ENCODE assay signal across 1 cellular context in the genomic region with DNA sequence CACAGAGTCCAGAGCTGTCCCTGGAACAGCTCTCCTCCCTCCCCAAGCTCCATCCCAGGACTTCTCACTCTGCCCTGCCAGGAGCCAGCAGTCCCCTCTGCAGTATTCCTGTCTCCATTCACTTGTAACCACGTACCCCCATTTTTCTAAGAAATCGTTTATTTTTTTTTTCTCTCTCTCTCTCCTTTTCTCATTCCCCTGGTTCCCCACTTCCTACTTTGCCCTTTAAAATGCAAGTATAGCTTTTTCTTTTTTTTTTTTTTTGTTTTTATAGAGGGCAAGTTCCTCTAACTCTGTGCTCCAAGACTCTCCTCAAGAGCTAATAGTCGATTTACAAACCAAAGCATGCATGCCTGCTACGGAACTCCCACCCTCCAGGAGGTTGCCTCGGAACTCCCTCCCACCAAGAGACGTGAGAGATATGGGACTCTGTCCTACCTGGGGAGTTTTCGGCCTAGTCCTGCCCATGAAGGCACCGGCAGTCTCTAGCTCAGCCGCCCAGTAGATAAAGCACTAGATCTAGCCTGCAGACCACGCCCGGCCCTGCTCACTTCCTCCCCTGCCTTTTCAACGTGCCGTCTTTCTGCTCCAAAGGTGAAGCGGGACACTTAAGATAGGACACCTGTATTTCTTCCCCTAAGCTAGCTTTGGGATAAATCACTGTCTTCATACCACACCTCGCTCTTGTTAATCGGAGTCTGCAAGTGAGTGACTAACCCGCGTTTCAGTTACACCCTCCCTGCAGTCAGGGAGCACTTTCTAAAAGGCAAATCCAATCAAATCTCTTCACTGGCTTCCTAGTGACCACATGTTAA.
TF ChIP-seq lines count a peak whose summit lies in the region.

No MANE protein-coding gene starts in this region.

TF ChIP-seq in GM23338, 12 proteins besides CTCF, POLR2A, EP300 and RAD21 (continued from another document):
- TF ChIP-seq, protein P1, sequence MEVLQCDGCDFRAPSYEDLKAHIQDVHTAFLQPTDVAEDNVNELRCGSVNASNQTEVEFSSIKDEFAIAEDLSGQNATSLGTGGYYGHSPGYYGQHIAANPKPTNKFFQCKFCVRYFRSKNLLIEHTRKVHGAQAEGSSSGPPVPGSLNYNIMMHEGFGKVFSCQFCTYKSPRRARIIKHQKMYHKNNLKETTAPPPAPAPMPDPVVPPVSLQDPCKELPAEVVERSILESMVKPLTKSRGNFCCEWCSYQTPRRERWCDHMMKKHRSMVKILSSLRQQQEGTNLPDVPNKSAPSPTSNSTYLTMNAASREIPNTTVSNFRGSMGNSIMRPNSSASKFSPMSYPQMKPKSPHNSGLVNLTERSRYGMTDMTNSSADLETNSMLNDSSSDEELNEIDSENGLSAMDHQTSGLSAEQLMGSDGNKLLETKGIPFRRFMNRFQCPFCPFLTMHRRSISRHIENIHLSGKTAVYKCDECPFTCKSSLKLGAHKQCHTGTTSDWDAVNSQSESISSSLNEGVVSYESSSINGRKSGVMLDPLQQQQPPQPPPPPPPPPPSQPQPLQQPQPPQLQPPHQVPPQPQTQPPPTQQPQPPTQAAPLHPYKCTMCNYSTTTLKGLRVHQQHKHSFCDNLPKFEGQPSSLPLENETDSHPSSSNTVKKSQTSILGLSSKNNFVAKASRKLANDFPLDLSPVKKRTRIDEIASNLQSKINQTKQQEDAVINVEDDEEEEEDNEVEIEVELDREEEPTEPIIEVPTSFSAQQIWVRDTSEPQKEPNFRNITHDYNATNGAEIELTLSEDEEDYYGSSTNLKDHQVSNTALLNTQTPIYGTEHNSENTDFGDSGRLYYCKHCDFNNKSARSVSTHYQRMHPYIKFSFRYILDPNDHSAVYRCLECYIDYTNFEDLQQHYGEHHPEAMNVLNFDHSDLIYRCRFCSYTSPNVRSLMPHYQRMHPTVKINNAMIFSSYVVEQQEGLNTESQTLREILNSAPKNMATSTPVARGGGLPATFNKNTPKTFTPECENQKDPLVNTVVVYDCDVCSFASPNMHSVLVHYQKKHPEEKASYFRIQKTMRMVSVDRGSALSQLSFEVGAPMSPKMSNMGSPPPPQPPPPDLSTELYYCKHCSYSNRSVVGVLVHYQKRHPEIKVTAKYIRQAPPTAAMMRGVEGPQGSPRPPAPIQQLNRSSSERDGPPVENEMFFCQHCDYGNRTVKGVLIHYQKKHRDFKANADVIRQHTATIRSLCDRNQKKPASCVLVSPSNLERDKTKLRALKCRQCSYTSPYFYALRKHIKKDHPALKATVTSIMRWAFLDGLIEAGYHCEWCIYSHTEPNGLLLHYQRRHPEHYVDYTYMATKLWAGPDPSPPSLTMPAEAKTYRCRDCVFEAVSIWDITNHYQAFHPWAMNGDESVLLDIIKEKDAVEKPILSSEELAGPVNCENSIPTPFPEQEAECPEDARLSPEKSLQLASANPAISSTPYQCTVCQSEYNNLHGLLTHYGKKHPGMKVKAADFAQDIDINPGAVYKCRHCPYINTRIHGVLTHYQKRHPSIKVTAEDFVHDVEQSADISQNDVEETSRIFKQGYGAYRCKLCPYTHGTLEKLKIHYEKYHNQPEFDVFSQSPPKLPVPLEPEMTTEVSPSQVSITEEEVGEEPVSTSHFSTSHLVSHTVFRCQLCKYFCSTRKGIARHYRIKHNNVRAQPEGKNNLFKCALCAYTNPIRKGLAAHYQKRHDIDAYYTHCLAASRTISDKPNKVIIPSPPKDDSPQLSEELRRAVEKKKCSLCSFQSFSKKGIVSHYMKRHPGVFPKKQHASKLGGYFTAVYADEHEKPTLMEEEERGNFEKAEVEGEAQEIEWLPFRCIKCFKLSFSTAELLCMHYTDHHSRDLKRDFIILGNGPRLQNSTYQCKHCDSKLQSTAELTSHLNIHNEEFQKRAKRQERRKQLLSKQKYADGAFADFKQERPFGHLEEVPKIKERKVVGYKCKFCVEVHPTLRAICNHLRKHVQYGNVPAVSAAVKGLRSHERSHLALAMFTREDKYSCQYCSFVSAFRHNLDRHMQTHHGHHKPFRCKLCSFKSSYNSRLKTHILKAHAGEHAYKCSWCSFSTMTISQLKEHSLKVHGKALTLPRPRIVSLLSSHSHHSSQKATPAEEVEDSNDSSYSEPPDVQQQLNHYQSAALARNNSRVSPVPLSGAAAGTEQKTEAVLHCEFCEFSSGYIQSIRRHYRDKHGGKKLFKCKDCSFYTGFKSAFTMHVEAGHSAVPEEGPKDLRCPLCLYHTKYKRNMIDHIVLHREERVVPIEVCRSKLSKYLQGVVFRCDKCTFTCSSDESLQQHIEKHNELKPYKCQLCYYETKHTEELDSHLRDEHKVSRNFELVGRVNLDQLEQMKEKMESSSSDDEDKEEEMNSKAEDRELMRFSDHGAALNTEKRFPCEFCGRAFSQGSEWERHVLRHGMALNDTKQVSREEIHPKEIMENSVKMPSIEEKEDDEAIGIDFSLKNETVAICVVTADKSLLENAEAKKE (CRISPR knock-in tag; IDR thresholded peaks at IDR 0.05), result no peak
- TF ChIP-seq, protein P2, sequence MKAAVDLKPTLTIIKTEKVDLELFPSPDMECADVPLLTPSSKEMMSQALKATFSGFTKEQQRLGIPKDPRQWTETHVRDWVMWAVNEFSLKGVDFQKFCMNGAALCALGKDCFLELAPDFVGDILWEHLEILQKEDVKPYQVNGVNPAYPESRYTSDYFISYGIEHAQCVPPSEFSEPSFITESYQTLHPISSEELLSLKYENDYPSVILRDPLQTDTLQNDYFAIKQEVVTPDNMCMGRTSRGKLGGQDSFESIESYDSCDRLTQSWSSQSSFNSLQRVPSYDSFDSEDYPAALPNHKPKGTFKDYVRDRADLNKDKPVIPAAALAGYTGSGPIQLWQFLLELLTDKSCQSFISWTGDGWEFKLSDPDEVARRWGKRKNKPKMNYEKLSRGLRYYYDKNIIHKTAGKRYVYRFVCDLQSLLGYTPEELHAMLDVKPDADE (IDR thresholded peaks at IDR 0.05), result no peak
- TF ChIP-seq EZH2phosphoT487 (IDR thresholded peaks at IDR 0.05; ENCODE audit: unreplicated experiment) (no peak), JUNB (IDR thresholded peaks at IDR 0.05; ENCODE audit: unreplicated experiment) (no peak), NANOG (IDR thresholded peaks at IDR 0.05; ENCODE audit: borderline replicate concordance) (no peak)
